26 cellular contexts compared by ENCODE assay signal in the genomic region with DNA sequence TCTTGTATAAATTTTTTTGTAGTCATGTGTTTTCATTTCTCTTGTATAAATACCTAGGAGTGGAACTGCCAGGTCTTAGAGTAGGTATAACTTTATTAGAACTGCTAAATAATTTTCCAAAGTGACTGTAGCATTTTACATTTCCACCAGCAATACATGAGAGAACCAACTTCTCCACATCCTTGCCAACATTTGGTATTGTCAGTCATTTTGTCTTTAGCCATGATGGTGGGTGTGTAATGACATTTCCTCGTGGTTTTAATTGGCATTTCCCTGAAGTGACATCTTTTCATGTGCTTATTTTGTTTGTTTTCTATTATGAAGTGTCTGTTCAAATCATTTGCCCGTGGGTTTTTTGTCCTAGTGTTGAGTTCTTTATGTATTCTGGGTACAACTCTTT. TPM values are rescaled to one million over a fixed set of nuclear protein-coding genes. Genes with fewer than 3 reads are reported as not detected.
DNase-seq lines count a peak whose midpoint lies in the region; ATAC-seq, FAIRE-seq and TF ChIP-seq lines count a peak whose summit lies in the region.
"Had no signal": no experiment of that assay in that cellular context is flagged by ENCODE, and none has a peak within 500 bp of the region (broad histone marks: within the 10 kb centered on the region; RNA-seq: fewer than 3 reads in every experiment).

No MANE protein-coding gene starts in this region.

- H3K4me2 ChIP-seq in K562 (ENCODE audit: insufficient read depth, low read length): no peak overlapping the region
- H3K4me2 ChIP-seq: BLaER1 had no signal

- TF ChIP-seq CTCF in K562 (IDR thresholded peaks at IDR 0.05 in 2 of 3, conservative IDR thresholded peaks at IDR 0.05 in 1 of 3; ENCODE audit: insufficient read depth in 2 of 3, low read depth in 1 of 3, low read length in 3 of 3) (no peak), tibial artery (IDR thresholded peaks at IDR 0.05) (no peak)

- no peak for TF ChIP-seq RAD21 in K562 (CRISPR knock-in tag; conservative IDR thresholded peaks at IDR 0.05 in 1 of 2, IDR thresholded peaks at IDR 0.05 in 1 of 2)

- H3K79me2 ChIP-seq in K562 (ENCODE audit: control insufficient read depth, insufficient read depth, low read length): no peaks in the 10 kb centered on the region

- ATAC-seq in K562 (no peak), GM21360 (IDR thresholded peaks at IDR 0.05; ENCODE audit: unreplicated experiment) (no peak)
- ATAC-seq: GM12878 had no signal

- no peak for TF ChIP-seq EP300 in K562 (IDR thresholded peaks at IDR 0.05; ENCODE audit: low read length)

- WGBS in K562 (ENCODE audit: insufficient coverage, low coverage, missing lambda C conversion rate): 0% methylated on average over 2 of the region's 2 CpGs

- no peaks in the 10 kb centered on the region for H3K9me3 ChIP-seq in K562 (replicated peaks; ENCODE audit: control insufficient read depth, insufficient read depth, low read depth, low read length)
- H3K9me3 ChIP-seq in tibial artery: no peaks in the 10 kb centered on the region
- H3K9me3 ChIP-seq: BE2C, BLaER1 had no signal

- no peak overlapping the region for H3K9ac ChIP-seq in K562 (ENCODE audit: insufficient read depth in 1 of 2, low read depth in 2 of 2, low read length in 2 of 2)
- H3K9ac ChIP-seq: BLaER1 had no signal

- BruUV-seq in K562 (replicated peaks; lab: Mats Ljungman, UMichigan): no TSS peak

- TF ChIP-seq POLR2A in K562 (conservative IDR thresholded peaks at IDR 0.05): no peak

- intact Hi-C loops in K562 (cut with micrococcal nuclease) (no loop called here), tibial artery (cut with DNase I; ENCODE audit: low total_unique reads) (no loop called here)

- H3K4me1 ChIP-seq in K562 (replicated peaks in 1 of 2; ENCODE audit: control insufficient read depth in 2 of 2, insufficient read depth in 2 of 2, low read length in 2 of 2) (no peaks in the 10 kb centered on the region), tibial artery (no peaks in the 10 kb centered on the region)
- H3K4me1 ChIP-seq: BE2C, BLaER1 had no signal

- no peak overlapping the region for H3K27ac ChIP-seq in K562 (ENCODE audit: extremely low read depth, low read depth, low read length)
- H3K27ac ChIP-seq in tibial artery: no peak overlapping the region
- H3K27ac ChIP-seq: BLaER1 had no signal

- H3K36me3 ChIP-seq in K562 (ENCODE audit: control insufficient read depth, insufficient read depth, low read length) (no peaks in the 10 kb centered on the region), tibial artery (peaks cover 5 to 11% (median 8%) of the 10 kb centered on the region in 3 donors)
- H3K36me3 ChIP-seq: BE2C, BLaER1 had no signal

- no peaks in the 10 kb centered on the region for H4K20me1 ChIP-seq in K562 (replicated peaks; ENCODE audit: control insufficient read depth, insufficient read depth, low read length)
- H4K20me1 ChIP-seq: BLaER1 had no signal

- POLR2A ChIA-PET in K562 (lab: Yijun Ruan, JAX): interaction anchor here (0.6 to 0.7 kb wide), 3 partner anchors 21 to 34 kb away, joined by 3 read pairs; no protein-coding TSS in a partner anchor

- H3K27me3 ChIP-seq in K562 (ENCODE audit: control insufficient read depth in 2 of 2, insufficient read depth in 2 of 2, low read length in 2 of 2) (peaks cover 12% of the 10 kb centered on the region in 2 experiments; a peak in 4 of 5 replicates), tibial artery (no peaks in the 10 kb centered on the region)
- H3K27me3 ChIP-seq: BE2C, BLaER1 had no signal

- in situ Hi-C loops in K562 (cut with MboI): no loop called here

- CTCF ChIA-PET in K562 (lab: Yijun Ruan, JAX; ENCODE audit: low intra/inter-chr PET ratio): no interaction called here

- H2AFZ ChIP-seq in K562 (ENCODE audit: low read depth, low read length): no peak overlapping the region

- no peaks in the 10 kb centered on the region for H3K9me1 ChIP-seq in K562 (ENCODE audit: control insufficient read depth, insufficient read depth, low read length)

- H3K4me3 ChIP-seq in K562 (no peak overlapping the region), tibial artery (no peak overlapping the region)
- H3K4me3 ChIP-seq: BLaER1, GM12878 had no signal

- FAIRE-seq in K562 (lab: Jason Lieb, UNC): no peak
- FAIRE-seq: A204.1, GM12878, GM12892, GM18507 had no signal

- DNase-seq in LHCN-M2 (ENCODE audit: low read depth) (peak; percentile 9), K562 (ENCODE audit: extremely low read depth in 1 of 4, low spot score in 3 of 4) (no peak), myocyte (ENCODE audit: low read depth) (peak; percentile 10), tibial artery (no peak)
- DNase-seq: 8988T; ACHN; BE2C; C1 segment of cervical spinal cord; CD4-positive, alpha-beta memory T cell; CD4-positive, CD25-positive, alpha-beta regulatory T cell; CD8-positive, alpha-beta memory T cell; COR-L47; DMS 273 treated with DMSO at 0.1 percent for 48 hours; DMS153; DMS53; DMS79; DND-41; EL; GDM1 had no signal

TF ChIP-seq in K562, 482 proteins besides CTCF, POLR2A, EP300 and RAD21 (continues in another document):
- TF ChIP-seq ZFP36 (IDR thresholded peaks at IDR 0.05; ENCODE audit: low read depth, low read length, partially characterized antibody) (peak; percentile 59), REST (CRISPR knock-in tag; IDR thresholded peaks at IDR 0.05; ENCODE audit: low read depth) (no peak), RBM25 (IDR thresholded peaks at IDR 0.05; ENCODE audit: low read depth, low read length, severe bottlenecking) (peak; percentile 74)

RNA-seq across cellular contexts. Expression of gene ZBTB8A, which starts 29.7 kb away (rescaled TPM):
- total RNA-seq in LHCN-M2 (2014; rRNA removed) (5.2 and 5.7 TPM in 2 replicates), K562 (2014; rRNA removed) (0.05 and 0.08 TPM in 2 replicates), K562 (2014; rRNA removed; fragmentation: Illumina TruSeq; extraction: Trizol) (0.11 and 0.29 TPM in 2 replicates), K562 (2015; rRNA removed; fragmentation: Illumina TruSeq; extraction: Trizol) (0.11 and 0.14 TPM in 2 replicates), K562 (2021) (0.22 and 0.31 TPM in 2 replicates), myocyte (2.8 and 3.7 TPM in 2 replicates)
- 3.1 TPM for polyA plus RNA-seq in LHCN-M2 (2012)
- total RNA-seq in K562 (2011; cell fraction: chromatin; rRNA removed; ENCODE audit: low replicate concordance): 0.35 and 0.51 TPM in 2 replicates
- 0.17 and 0.26 TPM in 2 replicates for total RNA-seq in K562 (2011; cell fraction: nucleolus; rRNA removed)
- 0.15 and 0.38 TPM in 2 replicates for total RNA-seq in K562 (2011; cell fraction: nucleoplasm; rRNA removed)
- polyA plus RNA-seq in K562 (2011; rRNA removed) (0.64 and 2.0 TPM in 2 replicates), K562 (2014; fragmentation: Illumina TruSeq; extraction: Trizol) (0.09 and 0.22 TPM in 2 replicates), K562 (2014; fragmentation: Nextera tagmentation; extraction: Ambion mirVana) (under 1 TPM; 0.01 TPM), K562 (2014; rRNA removed) (0.08 and 0.09 TPM in 2 replicates)
- polyA plus RNA-seq in K562 (2011; cell fraction: cytosol; rRNA removed): 0.19 and 0.72 TPM in 2 replicates
- 0.09 and 0.80 TPM in 2 replicates for polyA plus RNA-seq in K562 (2011; cell fraction: nucleus; rRNA removed)
- polyA plus RNA-seq in K562 (2012): 0.08 and 0.17 TPM in 2 replicates
- polyA minus RNA-seq in K562 (2011; rRNA and poly(A)+ RNA removed): 0.39 and 3.8 TPM in 2 replicates
- 0.29 and 1.1 TPM in 2 replicates for polyA minus RNA-seq in K562 (2011; cell fraction: cytosol; rRNA and poly(A)+ RNA removed)
- polyA minus RNA-seq in K562 (2011; cell fraction: nucleus; rRNA and poly(A)+ RNA removed): 0.27 and 0.67 TPM in 2 replicates
- 5.1 TPM for polyA plus RNA-seq in myocyte (2012)
- total RNA-seq: CD4-positive, alpha-beta memory T cell had no signal
- polyA plus RNA-seq: CD14-positive monocyte; CD4-positive, alpha-beta memory T cell; CD4-positive, CD25-positive, alpha-beta regulatory T cell; CD8-positive, alpha-beta memory T cell had no signal

Comparison
In these comparisons a context has a peak if more than half of its experiments do, and no peak if none do; other contexts are left out.
1. DNase-seq: peak in LHCN-M2 (single experiment) and myocyte (single experiment); none in K562 (0 of 4) and tibial artery (0 of 2).